ENCODE assay signal across 8 cellular contexts in the genomic region with DNA sequence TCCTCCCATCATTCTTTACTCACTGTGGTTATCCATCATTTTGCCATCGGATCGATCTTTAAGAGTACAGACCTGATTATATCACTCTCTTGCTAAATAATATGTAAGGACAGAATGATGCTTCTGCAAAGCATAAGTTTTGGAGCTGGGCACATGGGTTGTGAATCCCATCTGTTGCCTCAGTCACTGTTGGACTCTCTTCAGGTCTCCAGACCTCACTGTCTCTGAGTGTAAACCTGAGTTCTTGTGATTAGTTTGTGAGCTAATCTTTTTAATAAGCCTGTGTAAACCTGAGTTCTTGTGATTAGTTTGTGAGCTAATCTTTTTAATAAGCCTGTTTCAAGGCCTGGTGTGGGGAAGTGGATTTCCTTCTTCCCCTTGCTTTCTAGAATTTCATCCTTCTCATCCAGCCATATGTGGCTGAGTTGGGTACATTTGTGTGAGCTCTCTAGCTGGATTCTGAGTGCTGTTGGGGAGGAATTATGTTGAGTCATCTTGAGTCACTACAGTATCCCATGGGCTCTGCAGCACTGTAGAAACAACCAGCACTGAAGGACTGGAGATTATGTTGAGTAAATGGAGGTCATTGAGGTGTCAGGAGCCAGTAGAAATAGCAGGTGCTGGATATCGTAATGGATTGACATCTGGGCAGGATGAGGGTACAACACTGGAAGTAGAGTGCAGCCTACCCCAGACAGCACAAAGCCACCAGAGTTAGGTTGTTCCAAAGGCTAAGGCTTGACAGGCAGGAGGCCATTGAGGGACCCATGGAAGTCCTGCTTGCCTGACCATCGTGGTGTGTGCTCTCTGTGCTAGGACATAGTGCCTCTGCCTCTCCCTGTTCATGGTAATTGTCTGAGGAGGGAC. TPM values are rescaled to one million over a fixed set of nuclear protein-coding genes. Genes with fewer than 3 reads are reported as not detected.
A peak's percentile ranks its signal among the peaks of the same experiment; 100 is the strongest.
DNase-seq lines count a peak whose midpoint lies in the region; ATAC-seq and TF ChIP-seq lines count a peak whose summit lies in the region.

No MANE protein-coding gene starts in this region.

- no peaks in the 10 kb centered on the region for H3K27me3 ChIP-seq in right cardiac atrium (ENCODE audit: control insufficient read depth, insufficient read depth)

- H3K27ac ChIP-seq in VCaP (peak overlapping the region; percentile 3; the same call in 1 of the 2 replicates), right cardiac atrium (ENCODE audit: low read length) (no peak overlapping the region)

- ATAC-seq in right cardiac atrium: peak; percentile 34 to 64
- ATAC-seq in HG03378 (IDR thresholded peaks at IDR 0.05; ENCODE audit: unreplicated experiment): no peak
- ATAC-seq in HG03565 (IDR thresholded peaks at IDR 0.05; ENCODE audit: unreplicated experiment): no peak

- no peak for TF ChIP-seq CTCF in VCaP (conservative IDR thresholded peaks at IDR 0.05)

- peak; percentile 89 for DNase-seq in A172 (ENCODE audit: low spot score)
- peak; percentile 93 for DNase-seq in HCEC 1CT
- no peak for DNase-seq in right cardiac atrium
- DNase-seq in iPS-NIHi7 (ENCODE audit: extremely low spot score): no peak
- no peak for DNase-seq in activated T-cell treated with anti-CD3 and anti-CD28 coated beads for 4 hours

- H3K4me1 ChIP-seq in right cardiac atrium (ENCODE audit: control insufficient read depth, insufficient read depth, low read length): peaks cover 14% of the 10 kb centered on the region

- WGBS in right cardiac atrium: 89% methylated on average over 4 of the region's 4 CpGs

- intact Hi-C loops in right cardiac atrium (cut with DNase I): no loop called here

- no peak overlapping the region for H3K4me3 ChIP-seq in right cardiac atrium (ENCODE audit: low read length)

- no peaks in the 10 kb centered on the region for H3K9me3 ChIP-seq in right cardiac atrium (ENCODE audit: control insufficient read depth, low read length)

RNA-seq across cellular contexts. Expression of a gene that starts 52.4 kb away (rescaled TPM):
- 123 and 140 TPM in 2 replicates for total RNA-seq in A172 (2014; rRNA removed; shearing (Covaris generic))
- 10 to 100 TPM; 42.0 to 58.8 (median 44.4) TPM for total RNA-seq in right cardiac atrium
- 102 TPM for polyA plus RNA-seq in right cardiac atrium

Comparison
In these comparisons a context has a peak if more than half of its experiments do, and no peak if none do; other contexts are left out.
1. DNase-seq: peak in A172 (single experiment) and HCEC 1CT (single experiment); none in right cardiac atrium (0 of 3), iPS-NIHi7 (single experiment) and activated T-cell treated with anti-CD3 and anti-CD28 coated beads for 4 hours (single experiment).
2. ATAC-seq: peak in right cardiac atrium (2 of 2); none in HG03378 (single experiment) and HG03565 (single experiment).